ENCODE assay signal across 26 cellular contexts in the genomic region with DNA sequence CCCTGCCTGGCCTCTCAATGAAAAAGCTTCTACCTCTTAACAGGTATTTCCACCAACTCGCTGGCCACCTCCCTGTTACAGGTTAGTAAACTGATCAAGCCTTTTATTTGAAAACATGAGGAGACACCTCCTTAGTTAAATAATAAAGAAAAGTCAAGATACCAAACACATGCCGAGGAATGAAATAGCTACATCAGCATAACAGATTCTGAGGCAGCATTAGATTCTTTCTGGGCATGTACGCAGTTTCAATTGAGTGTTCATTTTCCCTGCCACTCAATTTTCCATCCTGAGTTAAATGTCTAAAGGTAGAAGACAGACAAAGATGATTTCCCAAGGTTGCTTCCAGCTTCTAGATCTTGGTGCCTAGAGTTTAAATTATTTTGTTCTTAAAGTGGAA.
"Had no signal": no experiment of that assay in that cellular context is flagged by ENCODE, and none has a peak within 500 bp of the region (broad histone marks: within the 10 kb centered on the region; RNA-seq: fewer than 3 reads in every experiment).

No MANE protein-coding gene starts in this region.

- DNase-seq: hippocampal formation; kidney; left colon; left lung; lower lobe of right lung; mammary epithelial cell; mesenchymal stem cell; naive B cell; natural killer cell; nephron progenitor cell; occipital lobe; ovary; retina; right cardiac atrium; sigmoid colon; small intestine; spleen; stimulated activated CD4-positive, alpha-beta T cell treated with anti-CD3 and anti-CD28 coated beads, Interleukin-4, amount 100 ng/mL, for 24 hours; stimulated activated naive CD4-positive, alpha-beta T cell; tibial artery; uterus had no signal

- H2AFZ ChIP-seq: neural progenitor cell had no signal

- H3K27me3 ChIP-seq: left lung, neural progenitor cell, neutrophil, ovary, sigmoid colon, tibial artery, uterus had no signal

- ATAC-seq: left colon; left lung; lower lobe of right lung; natural killer cell; right cardiac atrium; stimulated activated effector memory CD8-positive, alpha-beta T cell treated with anti-CD3 and anti-CD28 coated beads, Interleukin-12 subunit alpha, Interleukin-12 subunit beta, amount 100 ng/mL, for 72 hours had no signal

- H3K36me3 ChIP-seq: left lung, lower lobe of right lung, neural progenitor cell, neutrophil, ovary, sigmoid colon, spleen, suprapubic skin, thoracic aorta, tibial artery, uterus had no signal

- H3K4me1 ChIP-seq: left lung, lower lobe of right lung, neural progenitor cell, spleen, tibial artery, uterus had no signal

- H3K4me2 ChIP-seq: neural progenitor cell had no signal

- FAIRE-seq: kidney, small intestine had no signal

- H3K9ac ChIP-seq: neural progenitor cell had no signal

- H3K9me3 ChIP-seq: left lung, lower lobe of right lung, neutrophil, ovary, sigmoid colon, suprapubic skin, thoracic aorta, tibial artery, uterus had no signal

- H3K4me3 ChIP-seq: left lung, lower lobe of right lung, neural progenitor cell, ovary, sigmoid colon, spleen, suprapubic skin, thoracic aorta, tibial artery, uterus had no signal

- H3K27ac ChIP-seq: left lung, lower lobe of right lung, neural progenitor cell, neutrophil, ovary, sigmoid colon, spleen, suprapubic skin, thoracic aorta, tibial artery, uterus had no signal
